Comparison of ENCODE assay signal across 18 cellular contexts in genomic region chr11:3014943-3015342, GRCh38. TPM values are rescaled to one million over a fixed set of nuclear protein-coding genes. Genes with fewer than 3 reads are reported as not detected.
DNase-seq lines count a peak whose midpoint lies in the region; ATAC-seq and TF ChIP-seq lines count a peak whose summit lies in the region.
"Had no signal": no experiment of that assay in that cellular context is flagged by ENCODE, and none has a peak within 500 bp of the region (broad histone marks: within the 10 kb centered on the region; RNA-seq: fewer than 3 reads in every experiment).

No MANE protein-coding gene starts in this region.

- peak overlapping the region; percentile 93 for H3K27ac Mint-ChIP-seq in activated CD4-positive, alpha-beta T cell treated with anti-CD3 and anti-CD28 coated beads, Interleukin-2, amount 10 ng/mL, durations not matched to agents 24 days and 14 days
- peak overlapping the region; percentile 72 to 91 (median 88) for H3K27ac Mint-ChIP-seq in CD8-positive, alpha-beta memory T cell
- peak overlapping the region; percentile 65 to 82 for H3K27ac Mint-ChIP-seq in activated naive CD4-positive, alpha-beta T cell treated with anti-CD3 and anti-CD28 coated beads, Interleukin-2, amount 50 U/mL, for 72 hours
- peak overlapping the region; percentile 63 to 80 for H3K27ac Mint-ChIP-seq in natural killer cell
- H3K27ac Mint-ChIP-seq: HFFc6 had no signal

- no peaks in the 10 kb centered on the region for H3K27me3 Mint-ChIP-seq in activated CD4-positive, alpha-beta T cell treated with anti-CD3 and anti-CD28 coated beads, Interleukin-2, amount 10 ng/mL, durations not matched to agents 24 days and 14 days
- no peaks in the 10 kb centered on the region for H3K27me3 Mint-ChIP-seq in CD8-positive, alpha-beta memory T cell
- no peaks in the 10 kb centered on the region for H3K27me3 Mint-ChIP-seq in natural killer cell (ENCODE audit: low read depth in 2 of 2)

- TF ChIP-seq POLR2A in adrenal gland (IDR thresholded peaks at IDR 0.05): no peak

- H3K27ac ChIP-seq in CD8-positive, alpha-beta memory T cell (ENCODE audit: low read depth, low read length): no peak overlapping the region
- no peak overlapping the region for H3K27ac ChIP-seq in adrenal gland
- H3K27ac ChIP-seq: cardiac muscle cell had no signal

- peak overlapping the region; percentile 62 for H3K4me3 Mint-ChIP-seq in activated CD4-positive, alpha-beta T cell treated with anti-CD3 and anti-CD28 coated beads, Interleukin-2, amount 10 ng/mL, durations not matched to agents 24 days and 14 days
- peak overlapping the region in 6 of 7 donors; percentile 57 to 76 (median 72) for H3K4me3 Mint-ChIP-seq in CD8-positive, alpha-beta memory T cell
- H3K4me3 Mint-ChIP-seq in natural killer cell: peak overlapping the region; percentile 63
- H3K4me3 Mint-ChIP-seq: HFFc6 had no signal

- H3K9me3 ChIP-seq in CD8-positive, alpha-beta memory T cell (ENCODE audit: low read length): no peaks in the 10 kb centered on the region
- no peaks in the 10 kb centered on the region for H3K9me3 ChIP-seq in adrenal gland (replicated peaks in 1 of 3)
- H3K9me3 ChIP-seq: BE2C had no signal

- peak in 1 of 2 donors; percentile 24 for ATAC-seq in activated naive CD4-positive, alpha-beta T cell treated with anti-CD3 and anti-CD28 coated beads, Interleukin-2, amount 50 U/mL, for 72 hours
- ATAC-seq in natural killer cell (no peak), HG03520 (IDR thresholded peaks at IDR 0.05; ENCODE audit: unreplicated experiment) (no peak), GM21786 (IDR thresholded peaks at IDR 0.05; ENCODE audit: unreplicated experiment) (no peak)

- peaks cover 45% of the 10 kb centered on the region for H3K4me1 ChIP-seq in CD8-positive, alpha-beta memory T cell (ENCODE audit: insufficient read depth, low read length)
- H3K4me1 ChIP-seq in adrenal gland (replicated peaks in 1 of 2): no peaks in the 10 kb centered on the region
- H3K4me1 ChIP-seq: BE2C had no signal

- no peak for TF ChIP-seq CTCF in natural killer cell (IDR thresholded peaks at IDR 0.05)
- TF ChIP-seq CTCF in adrenal gland (IDR thresholded peaks at IDR 0.05): no peak

- H3K9me3 Mint-ChIP-seq in activated CD4-positive, alpha-beta T cell treated with anti-CD3 and anti-CD28 coated beads, Interleukin-2, amount 10 ng/mL, durations not matched to agents 24 days and 14 days: no peaks in the 10 kb centered on the region
- no peaks in the 10 kb centered on the region for H3K9me3 Mint-ChIP-seq in CD8-positive, alpha-beta memory T cell
- no peaks in the 10 kb centered on the region for H3K9me3 Mint-ChIP-seq in activated naive CD4-positive, alpha-beta T cell treated with anti-CD3 and anti-CD28 coated beads, Interleukin-2, amount 50 U/mL, for 72 hours
- no peaks in the 10 kb centered on the region for H3K9me3 Mint-ChIP-seq in natural killer cell
- H3K9me3 Mint-ChIP-seq: HFFc6 had no signal

- 84 to 99% (median 88%) methylated on average over 2 to 4 of the region's 4 CpGs for WGBS in adrenal gland, 4 donors

- CTCF ChIA-PET in CD8-positive, alpha-beta memory T cell (lab: Charles Lee): interaction anchor here (0.7 to 4.9 kb wide), 17 partner anchors 8 to 482 kb away, joined by 3 to 43 read pairs (median 3); partner anchors contain the start of genes CARS1 and NAP1L4

- no peaks in the 10 kb centered on the region for H3K27me3 ChIP-seq in CD8-positive, alpha-beta memory T cell (ENCODE audit: insufficient read depth, low read length, poor library complexity, severe bottlenecking)
- H3K27me3 ChIP-seq in adrenal gland: no peaks in the 10 kb centered on the region
- H3K27me3 ChIP-seq: BE2C, cardiac muscle cell, dorsolateral prefrontal cortex had no signal

- DNase-seq in activated CD4-positive, alpha-beta T cell treated with anti-CD3 and anti-CD28 coated beads, Interleukin-2, amount 10 ng/mL, durations not matched to agents 24 days and 14 days: peak; percentile 69
- DNase-seq in activated CD4-positive, alpha-beta T cell treated with anti-CD3 and anti-CD28 coated beads, Interleukin-2, amount 50 U/mL, for 1 hour: no peak
- peak in 1 of 5 donors; percentile 45 for DNase-seq in CD8-positive, alpha-beta memory T cell
- no peak for DNase-seq in activated naive CD4-positive, alpha-beta T cell treated with anti-CD3 and anti-CD28 coated beads, Interleukin-2, amount 50 U/mL, for 72 hours (ENCODE audit: low spot score in 2 of 2)
- no peak for DNase-seq in natural killer cell
- no peak for DNase-seq in adrenal gland
- DNase-seq: amygdala, BE2C, foreskin melanocyte, HFFc6, mammary epithelial cell, NCI-H1436, NCI-H510A, RPMI8226 had no signal

- peaks cover 52% of the 10 kb centered on the region for H3K4me1 Mint-ChIP-seq in activated CD4-positive, alpha-beta T cell treated with anti-CD3 and anti-CD28 coated beads, Interleukin-2, amount 10 ng/mL, durations not matched to agents 24 days and 14 days
- peaks cover 28 to 74% (median 52%) of the 10 kb centered on the region in 3 donors for H3K4me1 Mint-ChIP-seq in CD8-positive, alpha-beta memory T cell
- peaks cover 0 to 15% of the 10 kb centered on the region in 2 donors for H3K4me1 Mint-ChIP-seq in natural killer cell

- peaks cover 67% of the 10 kb centered on the region for H3K36me3 Mint-ChIP-seq in activated CD4-positive, alpha-beta T cell treated with anti-CD3 and anti-CD28 coated beads, Interleukin-2, amount 10 ng/mL, durations not matched to agents 24 days and 14 days (ENCODE audit: low read depth)
- H3K36me3 Mint-ChIP-seq in CD8-positive, alpha-beta memory T cell: peaks cover 0 to 71% (median 5%) of the 10 kb centered on the region in 3 donors
- peaks cover 7 to 13% of the 10 kb centered on the region in 2 donors for H3K36me3 Mint-ChIP-seq in activated naive CD4-positive, alpha-beta T cell treated with anti-CD3 and anti-CD28 coated beads, Interleukin-2, amount 50 U/mL, for 72 hours
- H3K36me3 Mint-ChIP-seq in natural killer cell: no peaks in the 10 kb centered on the region

- peaks cover 23% of the 10 kb centered on the region for H3K36me3 ChIP-seq in CD8-positive, alpha-beta memory T cell (ENCODE audit: insufficient read depth, low read length)
- H3K36me3 ChIP-seq in adrenal gland (replicated peaks in 1 of 2): peaks cover 0 to 86% of the 10 kb centered on the region in 2 donors

- intact Hi-C loops in activated CD4-positive, alpha-beta T cell treated with anti-CD3 and anti-CD28 coated beads, Interleukin-2, amount 10 ng/mL, durations not matched to agents 24 days and 14 days (cut with micrococcal nuclease): loop anchor here (1.0 to 2.0 kb wide), 3 partner anchors 7 to 42 kb away; partner anchors contain the start of genes CARS1 and NAP1L4
- intact Hi-C loops in natural killer cell (cut with micrococcal nuclease): no loop called here
- intact Hi-C loops in adrenal gland (cut with DNase I): no loop called here

- peak overlapping the region; percentile 33 for H3K4me3 ChIP-seq in CD8-positive, alpha-beta memory T cell (ENCODE audit: low read length)
- H3K4me3 ChIP-seq in adrenal gland: no peak overlapping the region
- H3K4me3 ChIP-seq: cardiac muscle cell, dorsolateral prefrontal cortex had no signal

- POLR2A ChIA-PET in CD8-positive, alpha-beta memory T cell (lab: Charles Lee): interaction anchor here (0.6 to 3.2 kb wide), 7 partner anchors 11 to 85 kb away, joined by 3 to 54 read pairs (median 3); partner anchors contain the start of genes CARS1, NAP1L4 and PHLDA2

RNA-seq across cellular contexts. Expression of gene NAP1L4, which starts 22.8 kb away (rescaled TPM):
- 263 and 272 TPM in 2 replicates for total RNA-seq in activated CD4-positive, alpha-beta T cell treated with anti-CD3 and anti-CD28 coated beads, Interleukin-2, amount 10 ng/mL, durations not matched to agents 24 days and 14 days
- total RNA-seq in CD8-positive, alpha-beta memory T cell: 100 to 1,000 TPM; 273 to 280 TPM
- 163 TPM for polyA plus RNA-seq in CD8-positive, alpha-beta memory T cell
- total RNA-seq in activated naive CD4-positive, alpha-beta T cell treated with anti-CD3 and anti-CD28 coated beads, Interleukin-2, amount 50 U/mL, for 72 hours: 100 to 1,000 TPM; 287 to 318 TPM
- total RNA-seq in natural killer cell (100 to 1,000 TPM; 219 to 244 (median 237) TPM), adrenal gland (10 to 100 TPM; 39.7 to 94.9 (median 76.6) TPM)
- polyA plus RNA-seq in adrenal gland: 100 to 1,000 TPM in 1 of 3 donors, 10 to 100 TPM in 2; 63.1 to 100 (median 80.3) TPM

RNA-seq across cellular contexts. Expression of gene CARS1, which starts 42.3 kb away (rescaled TPM):
- 56.5 and 63.1 TPM in 2 replicates for total RNA-seq in activated CD4-positive, alpha-beta T cell treated with anti-CD3 and anti-CD28 coated beads, Interleukin-2, amount 10 ng/mL, durations not matched to agents 24 days and 14 days
- total RNA-seq in CD8-positive, alpha-beta memory T cell: 10 to 100 TPM; 81.2 to 83.3 TPM
- 43.4 TPM for polyA plus RNA-seq in CD8-positive, alpha-beta memory T cell
- 10 to 100 TPM; 86.2 to 87.2 TPM for total RNA-seq in activated naive CD4-positive, alpha-beta T cell treated with anti-CD3 and anti-CD28 coated beads, Interleukin-2, amount 50 U/mL, for 72 hours
- 10 to 100 TPM; 47.9 to 51.3 (median 50.3) TPM for total RNA-seq in natural killer cell
- 10 to 100 TPM; 25.5 to 46.7 (median 30.0) TPM for total RNA-seq in adrenal gland
- polyA plus RNA-seq in adrenal gland: 10 to 100 TPM; 31.1 to 35.2 (median 32.5) TPM
